Comparison of ENCODE assay signal across 33 cellular contexts in genomic region chr1:10992864-10993263, GRCh38. TPM values are rescaled to one million over a fixed set of nuclear protein-coding genes. Genes with fewer than 3 reads are reported as not detected.
"Had no signal": no experiment of that assay in that cellular context is flagged by ENCODE, and none has a peak within 500 bp of the region (broad histone marks: within the 10 kb centered on the region; RNA-seq: fewer than 3 reads in every experiment).

No MANE protein-coding gene starts in this region.

- H3K36me3 Mint-ChIP-seq: stimulated activated effector memory CD8-positive, alpha-beta T cell treated with anti-CD3 and anti-CD28 coated beads, Interleukin-12 subunit alpha, Interleukin-12 subunit beta, amount 100 ng/mL, for 72 hours; stimulated activated memory B cell treated with anti-CD40 and anti-IgM and Interleukin-4, amounts not matched to agents 10 μg/mL and 1 μg/mL and 100 μg/mL, for 72 hours; type B pancreatic cell had no signal

- H3K27ac Mint-ChIP-seq: stimulated activated effector memory CD8-positive, alpha-beta T cell treated with anti-CD3 and anti-CD28 coated beads, Interleukin-12 subunit alpha, Interleukin-12 subunit beta, amount 100 ng/mL, for 72 hours; stimulated activated memory B cell treated with anti-CD40 and anti-IgM and Interleukin-4, amounts not matched to agents 10 μg/mL and 1 μg/mL and 100 μg/mL, for 72 hours; stimulated activated naive B cell treated with anti-CD40 and anti-IgM and Interleukin-4, amounts not matched to agents 10 μg/mL and 1 μg/mL and 100 μg/mL, for 72 hours; stimulated activated naive CD8-positive, alpha-beta T cell treated with anti-CD3 and anti-CD28 coated beads, Interleukin-15, amount 100 ng/mL, for 72 hours; stimulated activated naive CD8-positive, alpha-beta T cell treated with anti-CD3 and anti-CD28 coated beads, Interleukin-15, Interleukin-2, amounts not matched to agents 100 ng/mL and 50 ng/mL, for 24 hours; type B pancreatic cell had no signal

- H3K27me3 ChIP-seq: stomach, suprapubic skin, testis, thyroid gland, tibial nerve, transverse colon, upper lobe of left lung, upper lobe of right lung, uterus, vagina had no signal

- FAIRE-seq: urothelium cell line had no signal

- H3K4me3 Mint-ChIP-seq: stimulated activated effector memory CD8-positive, alpha-beta T cell treated with anti-CD3 and anti-CD28 coated beads, Interleukin-12 subunit alpha, Interleukin-12 subunit beta, amount 100 ng/mL, for 72 hours; stimulated activated memory B cell treated with anti-CD40 and anti-IgM and Interleukin-4, amounts not matched to agents 10 μg/mL and 1 μg/mL and 100 μg/mL, for 72 hours; stimulated activated naive B cell treated with anti-CD40 and anti-IgM and Interleukin-4, amounts not matched to agents 10 μg/mL and 1 μg/mL and 100 μg/mL, for 72 hours; stimulated activated naive CD8-positive, alpha-beta T cell treated with anti-CD3 and anti-CD28 coated beads, Interleukin-15, amount 100 ng/mL, for 72 hours; stimulated activated naive CD8-positive, alpha-beta T cell treated with anti-CD3 and anti-CD28 coated beads, Interleukin-15, Interleukin-2, amounts not matched to agents 100 ng/mL and 50 ng/mL, for 24 hours; type B pancreatic cell had no signal

- H3K27ac ChIP-seq: stomach, suprapubic skin, testis, thoracic aorta, thyroid gland, tibial artery, tibial nerve, transverse colon, upper lobe of left lung, upper lobe of right lung, uterus, vagina had no signal

- H3K9me3 ChIP-seq: stomach, suprapubic skin, testis, thoracic aorta, thyroid gland, tibial artery, tibial nerve, transverse colon, upper lobe of left lung, upper lobe of right lung, uterus, vagina had no signal

- H3K27me3 Mint-ChIP-seq: stimulated activated naive CD8-positive, alpha-beta T cell treated with anti-CD3 and anti-CD28 coated beads, Interleukin-15, amount 100 ng/mL, for 72 hours; stimulated activated naive CD8-positive, alpha-beta T cell treated with anti-CD3 and anti-CD28 coated beads, Interleukin-15, Interleukin-2, amounts not matched to agents 100 ng/mL and 50 ng/mL, for 24 hours had no signal

- ATAC-seq: stimulated activated effector memory CD8-positive, alpha-beta T cell treated with anti-CD3 and anti-CD28 coated beads, Interleukin-12 subunit alpha, Interleukin-12 subunit beta, amount 100 ng/mL, for 72 hours; stimulated activated memory B cell treated with anti-CD40 and anti-IgM and Interleukin-4, amounts not matched to agents 10 μg/mL and 1 μg/mL and 100 μg/mL, for 72 hours; stimulated activated naive B cell treated with anti-CD40 and anti-IgM and Interleukin-4, amounts not matched to agents 10 μg/mL and 1 μg/mL and 100 μg/mL, for 72 hours; stimulated activated naive CD8-positive, alpha-beta T cell treated with anti-CD3 and anti-CD28 coated beads, Interleukin-15, amount 100 ng/mL, for 72 hours; stimulated activated naive CD8-positive, alpha-beta T cell treated with anti-CD3 and anti-CD28 coated beads, Interleukin-15, Interleukin-2, amounts not matched to agents 100 U/mL and 50 U/mL, for 24 hours; upper lobe of right lung had no signal

- H3K9me3 Mint-ChIP-seq: stimulated activated effector memory CD8-positive, alpha-beta T cell treated with anti-CD3 and anti-CD28 coated beads, Interleukin-12 subunit alpha, Interleukin-12 subunit beta, amount 100 ng/mL, for 72 hours; stimulated activated naive CD8-positive, alpha-beta T cell treated with anti-CD3 and anti-CD28 coated beads, Interleukin-15, amount 100 ng/mL, for 72 hours; stimulated activated naive CD8-positive, alpha-beta T cell treated with anti-CD3 and anti-CD28 coated beads, Interleukin-15, Interleukin-2, amounts not matched to agents 100 ng/mL and 50 ng/mL, for 24 hours; type B pancreatic cell had no signal

- H3K36me3 ChIP-seq: stomach, suprapubic skin, thoracic aorta, thyroid gland, tibial artery, tibial nerve, transverse colon, upper lobe of left lung, upper lobe of right lung, uterus, vagina had no signal

- H3K4me1 ChIP-seq: stomach, suprapubic skin, testis, thyroid gland, tibial artery, tibial nerve, transverse colon, upper lobe of left lung, upper lobe of right lung, uterus, vagina had no signal

- DNase-seq: stimulated activated CD4-positive, alpha-beta T cell treated with anti-CD3 and anti-CD28 coated beads, Interleukin-2, amount 100 ng/mL, for 48 hours; stimulated activated CD4-positive, alpha-beta T cell treated with anti-CD3 and anti-CD28 coated beads, Interleukin-4, amount 100 ng/mL, for 1 hour; stimulated activated CD4-positive, alpha-beta T cell treated with anti-CD3 and anti-CD28 coated beads, Interleukin-4, amount 100 ng/mL, for 24 hours; stimulated activated CD4-positive, alpha-beta T cell treated with anti-CD3 and anti-CD28 coated beads, Interleukin-4, amount 100 ng/mL, for 4 hours; stimulated activated CD8-positive, alpha-beta memory T cell treated with anti-CD3 and anti-CD28 coated beads, Interleukin-4, amount 100 ng/mL, for 48 hours; stimulated activated naive B cell treated with anti-CD40 and anti-IgM and Interleukin-4, amounts not matched to agents 10 μg/mL and 1 μg/mL and 100 μg/mL, for 72 hours; stimulated activated naive CD4-positive, alpha-beta T cell; stimulated activated naive CD4-positive, alpha-beta T cell treated with Interleukin-2 at 50 U/mL for 16 hours; stimulated activated naive CD8-positive, alpha-beta T cell treated with anti-CD3 and anti-CD28 coated beads, Interleukin-15, amount 100 ng/mL, for 72 hours; stimulated activated naive CD8-positive, alpha-beta T cell treated with anti-CD3 and anti-CD28 coated beads, Interleukin-15, Interleukin-2, amounts not matched to agents 100 U/mL and 50 U/mL, for 24 hours; stomach; substantia nigra; testis; thyroid gland; tibial artery; transverse colon; trophoblast cell; upper lobe of left lung; upper lobe of right lung; uterus had no signal

- H3K4me3 ChIP-seq: stomach, suprapubic skin, testis, thoracic aorta, thyroid gland, tibial artery, tibial nerve, transverse colon, upper lobe of left lung, upper lobe of right lung, uterus, vagina had no signal

- H3K4me1 Mint-ChIP-seq: stimulated activated naive CD8-positive, alpha-beta T cell treated with anti-CD3 and anti-CD28 coated beads, Interleukin-15, amount 100 ng/mL, for 72 hours had no signal

RNA-seq across cellular contexts. Expression of gene MASP2, which starts 54.2 kb away (rescaled TPM):
- total RNA-seq: stomach, subcutaneous adipose tissue, temporal lobe, thoracic aorta, thyroid gland, tibial nerve, transverse colon, upper lobe of left lung, upper lobe of right lung, ureter, urinary bladder, uterus, vagina had no signal
